Comparison of ENCODE assay signal across 17 cellular contexts in genomic region chr4:51851090-51851936, GRCh38. TPM values are rescaled to one million over a fixed set of nuclear protein-coding genes. Genes with fewer than 3 reads are reported as not detected.
DNase-seq lines count a peak whose midpoint lies in the region; ATAC-seq and TF ChIP-seq lines count a peak whose summit lies in the region.
"Had no signal": no experiment of that assay in that cellular context is flagged by ENCODE, and none has a peak within 500 bp of the region (broad histone marks: within the 10 kb centered on the region; RNA-seq: fewer than 3 reads in every experiment).

No MANE protein-coding gene starts in this region.

- no peaks in the 10 kb centered on the region for H3K27me3 Mint-ChIP-seq in activated CD8-positive, alpha-beta memory T cell treated with anti-CD3 and anti-CD28 coated beads, Interleukin-2, amount 10 ng/mL, durations not matched to agents 7 days and 5 days

- H3K4me3 ChIP-seq in BE2C (ENCODE audit: low read depth, low read length) (no peak overlapping the region), esophagus squamous epithelium (no peak overlapping the region)
- H3K4me3 ChIP-seq: skin epidermis, uterus had no signal

- intact Hi-C loops in esophagus squamous epithelium (cut with DNase I), result no loop called here

- DNase-seq in BE2C (peak; percentile 60), Caki2 (ENCODE audit: low read depth) (peak; percentile 5), SK-MEL-5 (ENCODE audit: low read depth, low spot score) (peak; percentile 35), foreskin keratinocyte (no peak), esophagus squamous epithelium (lab: John Stamatoyannopoulos, UW) (no peak)
- no peak for DNase-seq in activated CD8-positive, alpha-beta memory T cell treated with anti-CD3 and anti-CD28 coated beads, Interleukin-2, amount 10 ng/mL, durations not matched to agents 7 days and 5 days
- DNase-seq: DMS79 treated with DMSO at 0.1 percent for 48 hours; NCI-H1436; NCI-H345; stimulated activated naive CD4-positive, alpha-beta T cell; uterus had no signal

- TF ChIP-seq POLR2A in esophagus squamous epithelium (IDR thresholded peaks at IDR 0.05), result no peak

- H3K4me1 Mint-ChIP-seq in activated CD8-positive, alpha-beta memory T cell treated with anti-CD3 and anti-CD28 coated beads, Interleukin-2, amount 10 ng/mL, durations not matched to agents 7 days and 5 days, result peaks cover 2% of the 10 kb centered on the region

- H3K9me3 Mint-ChIP-seq in activated CD8-positive, alpha-beta memory T cell treated with anti-CD3 and anti-CD28 coated beads, Interleukin-2, amount 10 ng/mL, durations not matched to agents 7 days and 5 days (ENCODE audit: low read depth), result no peaks in the 10 kb centered on the region
- H3K9me3 Mint-ChIP-seq: mesothelial cell of epicardium had no signal

- peaks cover 6% of the 10 kb centered on the region for H3K36me3 Mint-ChIP-seq in activated CD8-positive, alpha-beta memory T cell treated with anti-CD3 and anti-CD28 coated beads, Interleukin-2, amount 10 ng/mL, durations not matched to agents 7 days and 5 days
- H3K36me3 Mint-ChIP-seq: mesothelial cell of epicardium had no signal

- no peak for TF ChIP-seq CTCF in BE2C (IDR thresholded peaks at IDR 0.05; ENCODE audit: low read depth, low read length)
- TF ChIP-seq CTCF in foreskin keratinocyte (conservative IDR thresholded peaks at IDR 0.05), result no peak
- no peak for TF ChIP-seq CTCF in esophagus squamous epithelium (IDR thresholded peaks at IDR 0.05)

- 57 to 64% methylated on average over 7 of the region's 7 CpGs for WGBS in esophagus squamous epithelium, 2 donors

- no peak overlapping the region for H3K27ac Mint-ChIP-seq in activated CD8-positive, alpha-beta memory T cell treated with anti-CD3 and anti-CD28 coated beads, Interleukin-2, amount 10 ng/mL, durations not matched to agents 7 days and 5 days
- H3K27ac Mint-ChIP-seq: mesothelial cell of epicardium had no signal

- H3K4me3 Mint-ChIP-seq in activated CD8-positive, alpha-beta memory T cell treated with anti-CD3 and anti-CD28 coated beads, Interleukin-2, amount 10 ng/mL, durations not matched to agents 7 days and 5 days, result no peak overlapping the region
- H3K4me3 Mint-ChIP-seq: mesothelial cell of epicardium had no signal

- H3K9me3 ChIP-seq in BE2C, result no peaks in the 10 kb centered on the region
- no peaks in the 10 kb centered on the region for H3K9me3 ChIP-seq in esophagus squamous epithelium
- H3K9me3 ChIP-seq: uterus had no signal

- H3K4me1 ChIP-seq in BE2C (peaks cover 28% of the 10 kb centered on the region), foreskin keratinocyte (no peaks in the 10 kb centered on the region), esophagus squamous epithelium (peaks cover 9 to 30% (median 14%) of the 10 kb centered on the region in 3 donors)

- H3K27ac ChIP-seq in foreskin keratinocyte, result no peak overlapping the region
- H3K27ac ChIP-seq in esophagus squamous epithelium, result no peak overlapping the region
- H3K27ac ChIP-seq: HL-60, KMS-11, skin epidermis, uterus had no signal

- CTCF ChIA-PET in activated CD8-positive, alpha-beta memory T cell treated with anti-CD3 and anti-CD28 coated beads, Interleukin-2, amount 10 ng/mL, durations not matched to agents 7 days and 5 days (lab: Charles Lee), result no interaction called here

- H3K27me3 ChIP-seq in BE2C (no peaks in the 10 kb centered on the region), foreskin keratinocyte (no peaks in the 10 kb centered on the region), esophagus squamous epithelium (no peaks in the 10 kb centered on the region)
- H3K27me3 ChIP-seq: uterus had no signal

- ATAC-seq in foreskin keratinocyte (peak; percentile 62), HG02870 (IDR thresholded peaks at IDR 0.05; ENCODE audit: unreplicated experiment) (no peak), HG02884 (IDR thresholded peaks at IDR 0.05; ENCODE audit: unreplicated experiment) (no peak)
- no peak for ATAC-seq in activated CD8-positive, alpha-beta memory T cell treated with anti-CD3 and anti-CD28 coated beads, Interleukin-2, amount 10 ng/mL, durations not matched to agents 7 days and 5 days

- in situ Hi-C loops in Caki2 (cut with HindIII; ENCODE audit: low pct_unique_long_range_greater_than_20kb, low sequenced_read_pairs), result no loop called here
- in situ Hi-C loops in SK-MEL-5 (cut with HindIII; ENCODE audit: low pct_unique_long_range_greater_than_20kb, low sequenced_read_pairs), result no loop called here

- H3K36me3 ChIP-seq in BE2C (peaks cover 3% of the 10 kb centered on the region; the same call in 1 of the 2 replicates), esophagus squamous epithelium (peaks cover 0 to 10% (median 0%) of the 10 kb centered on the region in 3 donors)
- H3K36me3 ChIP-seq: uterus had no signal

RNA-seq across cellular contexts. Expression of gene DCUN1D4, which starts 8.4 kb away (rescaled TPM):
- 25.6 TPM for polyA plus RNA-seq in BE2C (2012; ENCODE audit: insufficient read depth, insufficient read length, low read depth)
- total RNA-seq in Caki2 (2014; rRNA removed; shearing (Covaris generic); ENCODE audit: low replicate concordance), result 29.3 and 40.0 TPM in 2 replicates
- 29.6 and 33.8 TPM in 2 replicates for total RNA-seq in SK-MEL-5 (2014; rRNA removed; shearing (Covaris generic))
- 9.4 and 15.2 TPM in 2 replicates for polyA plus RNA-seq in SK-MEL-5 (2015; cell fraction: cytosol; rRNA removed)
- polyA plus RNA-seq in SK-MEL-5 (2015; cell fraction: nucleus; rRNA removed), result 190 and 235 TPM in 2 replicates
- total RNA-seq in foreskin keratinocyte (28.3 and 29.2 TPM in 2 replicates), esophagus squamous epithelium (10 to 100 TPM; 13.0 to 33.0 (median 16.7) TPM)
- 7.7 and 9.3 TPM in 2 replicates for polyA plus RNA-seq in foreskin keratinocyte
- total RNA-seq in activated CD8-positive, alpha-beta memory T cell treated with anti-CD3 and anti-CD28 coated beads, Interleukin-2, amount 10 ng/mL, durations not matched to agents 7 days and 5 days, result 10 to 100 TPM; 28.4 to 30.0 TPM

Comparison
In these comparisons a context has a peak if more than half of its experiments do, and no peak if none do; other contexts are left out.
1. DNase-seq: peak in BE2C (single experiment), Caki2 (single experiment) and SK-MEL-5 (single experiment); none in foreskin keratinocyte (0 of 2), esophagus squamous epithelium (single experiment) and activated CD8-positive, alpha-beta memory T cell treated with anti-CD3 and anti-CD28 coated beads, Interleukin-2, amount 10 ng/mL, durations not matched to agents 7 days and 5 days (single experiment).